Comparison of ENCODE assay signal across 8 cellular contexts in genomic region chr1:212700892-212701819, GRCh38. TPM values are rescaled to one million over a fixed set of nuclear protein-coding genes. Genes with fewer than 3 reads are reported as not detected.
DNase-seq lines count a peak whose midpoint lies in the region; ATAC-seq and TF ChIP-seq lines count a peak whose summit lies in the region.

No MANE protein-coding gene starts in this region.

- in situ Hi-C loops in GM13976 (cut with MboI; ENCODE audit: low sequenced_read_pairs, unreplicated experiment): no loop called here

- H3K9ac ChIP-seq in HUES6 (ENCODE audit: low read length) (no peak overlapping the region), mucosa of rectum (ENCODE audit: low read depth in 1 of 2, low read length in 2 of 2) (peak overlapping the region in 1 of 2 donors; percentile 20)

- H3K4me1 ChIP-seq in HUES6 (ENCODE audit: control insufficient read depth, insufficient read depth, low read length): peaks cover 14% of the 10 kb centered on the region; the same call in 1 of the 2 replicates
- H3K4me1 ChIP-seq in esophagus (ENCODE audit: control insufficient read depth in 2 of 2, insufficient read depth in 2 of 2, low read length in 1 of 2): peaks cover 10 to 12% of the 10 kb centered on the region in 2 donors
- peaks cover 10 to 15% of the 10 kb centered on the region in 2 donors for H3K4me1 ChIP-seq in mucosa of rectum (ENCODE audit: control insufficient read depth in 2 of 2, insufficient read depth in 2 of 2, low read length in 2 of 2)
- peaks cover 26% of the 10 kb centered on the region for H3K4me1 ChIP-seq in suprapubic skin

- H3K9me3 Mint-ChIP-seq in activated B cell treated with CpG ODN at 0.5 μM for 24 hours: no peaks in the 10 kb centered on the region

- H3K27ac ChIP-seq in HUES6 (ENCODE audit: low read depth, low read length) (no peak overlapping the region), esophagus (ENCODE audit: low read depth in 2 of 2, low read length in 1 of 2) (peak overlapping the region; percentile 24 to 79), mucosa of rectum (ENCODE audit: low read depth in 2 of 2, low read length in 2 of 2) (peak overlapping the region in 1 of 2 donors; percentile 38), suprapubic skin (peak overlapping the region; percentile 76)

- H3K9me3 ChIP-seq in HUES6 (ENCODE audit: control insufficient read depth, insufficient read depth, low read depth, low read length): no peaks in the 10 kb centered on the region
- H3K9me3 ChIP-seq in esophagus (ENCODE audit: control insufficient read depth in 2 of 2, insufficient read depth in 1 of 2, low read depth in 1 of 2, low read length in 1 of 2): no peaks in the 10 kb centered on the region
- H3K9me3 ChIP-seq in mucosa of rectum (ENCODE audit: control insufficient read depth in 2 of 2, low read length in 2 of 2): no peaks in the 10 kb centered on the region
- no peaks in the 10 kb centered on the region for H3K9me3 ChIP-seq in suprapubic skin

- peak; percentile 51 for ATAC-seq in activated B cell treated with CpG ODN at 0.5 μM for 24 hours (ENCODE audit: low read depth)

- POLR2A ChIA-PET in activated B cell treated with CpG ODN at 0.5 μM for 24 hours (lab: Charles Lee): interaction anchor here (0.5 to 2.2 kb wide), 22 partner anchors 10 to 767 kb away, joined by 3 to 19 read pairs (median 5); partner anchors contain the start of genes ATF3, FLVCR1, NSL1 and TATDN3

- no peaks in the 10 kb centered on the region for H3K36me3 ChIP-seq in HUES6 (ENCODE audit: control insufficient read depth, insufficient read depth, low read length)
- H3K36me3 ChIP-seq in esophagus (ENCODE audit: control insufficient read depth in 2 of 2, insufficient read depth in 2 of 2, low read length in 1 of 2): no peaks in the 10 kb centered on the region
- H3K36me3 ChIP-seq in mucosa of rectum (ENCODE audit: control insufficient read depth in 2 of 2, insufficient read depth in 2 of 2, low read length in 2 of 2): no peaks in the 10 kb centered on the region
- no peaks in the 10 kb centered on the region for H3K36me3 ChIP-seq in suprapubic skin

- peaks cover 43% of the 10 kb centered on the region for H3K4me1 Mint-ChIP-seq in activated B cell treated with CpG ODN at 0.5 μM for 24 hours

- no peak for TF ChIP-seq POLR2A in suprapubic skin (IDR thresholded peaks at IDR 0.05)

- H3K27ac Mint-ChIP-seq in activated B cell treated with CpG ODN at 0.5 μM for 24 hours: peak overlapping the region; percentile 86

- 9% methylated on average over 27 of the region's 27 CpGs for WGBS in esophagus, 2 donors
- WGBS in suprapubic skin: 9% methylated on average over 23 of the region's 27 CpGs

- H3K27me3 ChIP-seq in HUES6 (ENCODE audit: control insufficient read depth, insufficient read depth, low read length) (peaks cover 82% of the 10 kb centered on the region), esophagus (ENCODE audit: control insufficient read depth in 1 of 2, insufficient read depth in 2 of 2, low read length in 2 of 2) (no peaks in the 10 kb centered on the region), mucosa of rectum (ENCODE audit: control insufficient read depth in 2 of 2, insufficient read depth in 2 of 2, low read length in 2 of 2) (peaks cover 22 to 63% of the 10 kb centered on the region in 2 donors), suprapubic skin (peaks cover 9% of the 10 kb centered on the region)

- DNase-seq in GM13976 (ENCODE audit: low spot score) (no peak), activated B cell treated with CpG ODN at 0.5 μM for 24 hours (peak; percentile 43), suprapubic skin (ENCODE audit: low spot score in 2 of 2) (peak; percentile 74 to 82), epidermal melanocyte (ENCODE audit: insufficient read length, low spot score) (no peak)
- DNase-seq in effector CD4-positive, alpha-beta T cell: no peak

- peak overlapping the region; percentile 68 for H3K4me3 ChIP-seq in HUES6 (ENCODE audit: low read depth, low read length)
- H3K4me3 ChIP-seq in esophagus (ENCODE audit: low read depth in 1 of 2, low read length in 2 of 2): peak overlapping the region in 1 of 2 donors; percentile 59
- H3K4me3 ChIP-seq in mucosa of rectum (ENCODE audit: low read length in 2 of 2): peak overlapping the region; percentile 18 to 65
- H3K4me3 ChIP-seq in suprapubic skin: peak overlapping the region; percentile 72

- CTCF ChIA-PET in activated B cell treated with CpG ODN at 0.5 μM for 24 hours (lab: Charles Lee): interaction anchor here (0.8 to 2.0 kb wide), 9 partner anchors 34 to 294 kb away, joined by 3 to 15 read pairs (median 4); no protein-coding TSS in a partner anchor

- peaks cover 3% of the 10 kb centered on the region for H3K27me3 Mint-ChIP-seq in activated B cell treated with CpG ODN at 0.5 μM for 24 hours

- H3K36me3 Mint-ChIP-seq in activated B cell treated with CpG ODN at 0.5 μM for 24 hours (ENCODE audit: low read depth): no peaks in the 10 kb centered on the region

- peak overlapping the region; percentile 88 for H3K4me3 Mint-ChIP-seq in activated B cell treated with CpG ODN at 0.5 μM for 24 hours

- peak; percentile 26 for TF ChIP-seq CTCF in GM13976 (IDR thresholded peaks at IDR 0.05; ENCODE audit: borderline replicate concordance, control extremely low read depth, extremely low read depth, insufficient read depth, missing control alignments)
- TF ChIP-seq CTCF in activated B cell treated with CpG ODN at 0.5 μM for 24 hours (IDR thresholded peaks at IDR 0.05): no peak
- TF ChIP-seq CTCF in suprapubic skin (IDR thresholded peaks at IDR 0.05): peak in 1 of 2 donors; percentile 12

- intact Hi-C loops in activated B cell treated with CpG ODN at 0.5 μM for 24 hours (cut with micrococcal nuclease): loop anchor here (1.0 kb wide), 5 partner anchors 23 to 416 kb away; partner anchors contain the start of genes ATF3, NSL1, PPP2R5A and TATDN3

- TF ChIP-seq EP300 in suprapubic skin (IDR thresholded peaks at IDR 0.05): no peak

RNA-seq across cellular contexts. Expression of gene BATF3, which starts 1.5 kb away (rescaled TPM):
- total RNA-seq in activated B cell treated with CpG ODN at 0.5 μM for 24 hours (23.5 and 25.2 TPM in 2 replicates), suprapubic skin (under 1 TPM in 1 of 4 donors, not detected in 3; 0.25 TPM)
- polyA plus RNA-seq in esophagus: 1 to 10 TPM; 1.7 to 1.8 TPM

Comparison
In these comparisons a context has a peak if more than half of its experiments do, and no peak if none do; other contexts are left out.
1. DNase-seq: peak in activated B cell treated with CpG ODN at 0.5 μM for 24 hours (single experiment) and suprapubic skin (2 of 2); none in GM13976 (single experiment), epidermal melanocyte (single experiment) and effector CD4-positive, alpha-beta T cell (single experiment).
2. RNA of gene BATF3, which starts 1.5 kb away (total RNA-seq): 23.5 to 25.2 TPM in activated B cell treated with CpG ODN at 0.5 μM for 24 hours; 0.25 TPM in suprapubic skin; every median in the first group is over 10 times any median in the second.